16 cellular contexts compared by ENCODE assay signal in genomic region chr22:37148031-37148651, GRCh38. TPM values are rescaled to one million over a fixed set of nuclear protein-coding genes. Genes with fewer than 3 reads are reported as not detected.
DNase-seq lines count a peak whose midpoint lies in the region; ATAC-seq and TF ChIP-seq lines count a peak whose summit lies in the region.
"Had no signal": no experiment of that assay in that cellular context is flagged by ENCODE, and none has a peak within 500 bp of the region (broad histone marks: within the 10 kb centered on the region; RNA-seq: fewer than 3 reads in every experiment).

No MANE protein-coding gene starts in this region.

- H3K4me3 ChIP-seq in CD4-positive, alpha-beta memory T cell (ENCODE audit: low read length in 2 of 2), result peak overlapping the region; percentile 72
- H3K4me3 ChIP-seq in HEK293 (ENCODE audit: low read depth, low read length), result no peak overlapping the region
- H3K4me3 ChIP-seq: K562 had no signal

- peak overlapping the region; percentile 95 for H3K27ac ChIP-seq in CD4-positive, alpha-beta memory T cell (ENCODE audit: low read depth, low read length)
- no peak overlapping the region for H3K27ac ChIP-seq in HEK293 (ENCODE audit: extremely low read depth, low read depth, low read length)

- H3K36me3 ChIP-seq in CD4-positive, alpha-beta memory T cell (ENCODE audit: insufficient read depth, low read length), result peaks cover 11% of the 10 kb centered on the region
- no peaks in the 10 kb centered on the region for H3K36me3 ChIP-seq in HEK293 (ENCODE audit: control insufficient read depth in 2 of 2, insufficient read depth in 1 of 2, low read length in 2 of 2)

- H3K36me3 Mint-ChIP-seq in CD4-positive, alpha-beta memory T cell, result peaks cover 12 to 45% of the 10 kb centered on the region in 2 donors
- peaks cover 48 to 51% of the 10 kb centered on the region in 2 donors for H3K36me3 Mint-ChIP-seq in activated T-cell treated with anti-CD3 and anti-CD28 coated beads, Interleukin-2, amount 50 U/mL, for 72 hours (ENCODE audit: insufficient read depth in 2 of 2)
- peaks cover 2% of the 10 kb centered on the region for H3K36me3 Mint-ChIP-seq in mesothelial cell of epicardium

- peak overlapping the region; percentile 96 to 100 (median 98) for H3K27ac Mint-ChIP-seq in CD4-positive, alpha-beta memory T cell
- H3K27ac Mint-ChIP-seq in activated T-cell treated with anti-CD3 and anti-CD28 coated beads, Interleukin-2, amount 50 U/mL, for 72 hours, result peak overlapping the region; percentile 82
- H3K27ac Mint-ChIP-seq in mesothelial cell of epicardium, result no peak overlapping the region

- peak overlapping the region; percentile 88 to 96 (median 92) for H3K4me3 Mint-ChIP-seq in CD4-positive, alpha-beta memory T cell
- H3K4me3 Mint-ChIP-seq in activated T-cell treated with anti-CD3 and anti-CD28 coated beads, Interleukin-2, amount 50 U/mL, for 72 hours, result peak overlapping the region; percentile 89 to 98
- H3K4me3 Mint-ChIP-seq in mesothelial cell of epicardium, result no peak overlapping the region

- no peaks in the 10 kb centered on the region for H3K9me3 ChIP-seq in CD4-positive, alpha-beta memory T cell (ENCODE audit: control insufficient read depth in 1 of 2, low read length in 2 of 2)
- no peaks in the 10 kb centered on the region for H3K9me3 ChIP-seq in HEK293 (ENCODE audit: control insufficient read depth, insufficient read depth, low read depth, low read length)

- no peaks in the 10 kb centered on the region for H3K27me3 ChIP-seq in CD4-positive, alpha-beta memory T cell (ENCODE audit: insufficient read depth, low read length)

- CTCF ChIA-PET in CD4-positive, alpha-beta memory T cell (lab: Charles Lee; ENCODE audit: partially characterized antibody), result interaction anchor here (1.0 to 10.6 kb wide), 17 partner anchors 8 to 129 kb away, joined by 3 to 134 read pairs (median 5); partner anchors contain the start of genes KCTD17 and TST
- CTCF ChIA-PET in HEK293 (lab: Yijun Ruan, JAX), result interaction anchor here (0.6 to 1.4 kb wide), 2 partner anchors 170 kb away, joined by 3 to 4 read pairs; no protein-coding TSS in a partner anchor

- TF ChIP-seq CTCF in HEK293 (tag by site-specific recombination; IDR thresholded peaks at IDR 0.05) (no peak), mesothelial cell of epicardium (IDR thresholded peaks at IDR 0.05; ENCODE audit: unreplicated experiment) (no peak)

- intact Hi-C loops in CD4-positive, alpha-beta memory T cell (cut with micrococcal nuclease), result loop anchor here (1.0 kb wide), 3 partner anchors 18 to 69 kb away; no protein-coding TSS in a partner anchor
- intact Hi-C loops in left colon (cut with DNase I, micrococcal nuclease), result no loop called here

- H3K27me3 Mint-ChIP-seq in CD4-positive, alpha-beta memory T cell, result peaks cover 0 to 4% of the 10 kb centered on the region in 2 donors
- H3K27me3 Mint-ChIP-seq in activated T-cell treated with anti-CD3 and anti-CD28 coated beads, Interleukin-2, amount 50 U/mL, for 72 hours (ENCODE audit: low read depth), result no peaks in the 10 kb centered on the region
- H3K27me3 Mint-ChIP-seq in mesothelial cell of epicardium (ENCODE audit: low read depth), result peaks cover 10% of the 10 kb centered on the region

- peak; percentile 38 to 71 (median 42) for DNase-seq in CD4-positive, alpha-beta memory T cell
- DNase-seq in activated T-cell treated with anti-CD3 and anti-CD28 coated beads, Interleukin-2, amount 50 U/mL, for 72 hours, result peak in 1 of 2 donors; percentile 34
- DNase-seq in left colon, result no peak
- no peak for DNase-seq in NCI-H1105 treated with DMSO at 0.1 percent for 48 hours (lab: John Stamatoyannopoulos, UW)
- no peak for DNase-seq in mesothelial cell of epicardium (ENCODE audit: low spot score in 2 of 2, unreplicated experiment in 2 of 2)
- DNase-seq: C1 segment of cervical spinal cord, cerebellar nuclear complex, foreskin fibroblast, left ventricle myocardium superior, NCI-H226 had no signal

- peaks cover 44 to 83% (median 61%) of the 10 kb centered on the region in 4 donors for H3K4me1 Mint-ChIP-seq in CD4-positive, alpha-beta memory T cell
- peaks cover 93% of the 10 kb centered on the region for H3K4me1 Mint-ChIP-seq in activated T-cell treated with anti-CD3 and anti-CD28 coated beads, Interleukin-2, amount 50 U/mL, for 72 hours (ENCODE audit: low read depth)
- H3K4me1 Mint-ChIP-seq in mesothelial cell of epicardium, result peaks cover 4% of the 10 kb centered on the region

- POLR2A ChIA-PET in CD4-positive, alpha-beta memory T cell (lab: Charles Lee; ENCODE audit: partially characterized antibody), result interaction anchor here (1.0 to 8.1 kb wide), 22 partner anchors 8 to 460 kb away, joined by 3 to 217 read pairs (median 12); partner anchors contain the start of genes C1QTNF6, CYTH4, GGA1 and IFT27
- POLR2A ChIA-PET in HEK293 (lab: Yijun Ruan, JAX), result no interaction called here

- ATAC-seq in activated T-cell treated with anti-CD3 and anti-CD28 coated beads, Interleukin-2, amount 50 U/mL, for 72 hours (replicated peaks in 1 of 2), result no peak
- ATAC-seq in left colon, result peak; percentile 31
- ATAC-seq in GM21423 (IDR thresholded peaks at IDR 0.05; ENCODE audit: unreplicated experiment), result no peak
- no peak for ATAC-seq in GM21515 (IDR thresholded peaks at IDR 0.05; ENCODE audit: unreplicated experiment)
- ATAC-seq: K562, left ventricle myocardium superior had no signal

- peaks cover 70% of the 10 kb centered on the region for H3K4me1 ChIP-seq in CD4-positive, alpha-beta memory T cell (ENCODE audit: insufficient read depth, low read length)
- H3K4me1 ChIP-seq in HEK293 (ENCODE audit: control insufficient read depth, insufficient read depth, low read length), result peaks cover 6% of the 10 kb centered on the region; the same call in 1 of the 2 replicates

- peaks cover 0 to 5% (median 0%) of the 10 kb centered on the region in 8 donors for H3K9me3 Mint-ChIP-seq in CD4-positive, alpha-beta memory T cell
- H3K9me3 Mint-ChIP-seq in activated T-cell treated with anti-CD3 and anti-CD28 coated beads, Interleukin-2, amount 50 U/mL, for 72 hours, result peaks cover 10 to 11% of the 10 kb centered on the region in 2 donors
- peaks cover 18% of the 10 kb centered on the region for H3K9me3 Mint-ChIP-seq in mesothelial cell of epicardium

TF ChIP-seq in HEK293, 187 proteins besides CTCF, POLR2A, EP300 and RAD21:
- TF ChIP-seq EGR2 (tag by site-specific recombination; IDR thresholded peaks at IDR 0.05; ENCODE audit: low read depth) (0 out of 2 replicates have a peak, but pooled peaks have one; percentile 11), ZFHX2 (tag by site-specific recombination; conservative IDR thresholded peaks at IDR 0.05) (peak; percentile 37; the same call in 1 of the 2 replicates), ZNF560 (tag by site-specific recombination; IDR thresholded peaks at IDR 0.05; ENCODE audit: borderline replicate concordance) (no peak)

RNA-seq across cellular contexts. Expression of gene IL2RB, which starts 1.6 kb away (rescaled TPM):
- 10 to 100 TPM; 55.4 to 63.8 TPM for total RNA-seq in CD4-positive, alpha-beta memory T cell
- 100 to 1,000 TPM in 1 of 2 donors, 10 to 100 TPM in 1; 37.6 to 107 TPM for polyA plus RNA-seq in CD4-positive, alpha-beta memory T cell
- total RNA-seq in activated T-cell treated with anti-CD3 and anti-CD28 coated beads, Interleukin-2, amount 50 U/mL, for 72 hours, result 100 to 1,000 TPM; 313 to 440 TPM
- 1 to 10 TPM; 2.9 to 7.0 TPM for total RNA-seq in left colon
- 1.6 to 2.1 TPM (median 1.7 TPM) in 3 replicates for total RNA-seq in mesothelial cell of epicardium
- total RNA-seq: SK-MEL-5 had no signal

RNA-seq across cellular contexts. Expression of gene TMPRSS6, which starts 38.6 kb away (rescaled TPM):
- total RNA-seq in CD4-positive, alpha-beta memory T cell, result under 1 TPM; 0.61 to 0.90 TPM
- not detected for polyA plus RNA-seq in CD4-positive, alpha-beta memory T cell
- 10 to 100 TPM; 26.8 to 59.4 TPM for total RNA-seq in activated T-cell treated with anti-CD3 and anti-CD28 coated beads, Interleukin-2, amount 50 U/mL, for 72 hours
- total RNA-seq in left colon (1 to 10 TPM in 1 of 2 donors, under 1 TPM in 1; 0.56 to 3.1 TPM), mesothelial cell of epicardium (0.18 to 0.47 TPM in 2 of 3 replicates, not detected in the other)
- total RNA-seq: K562, left ventricle myocardium superior, posterior vena cava, SK-MEL-5 had no signal

RNA-seq across cellular contexts. Expression of gene C1QTNF6, which starts 39.9 kb away (rescaled TPM):
- 10 to 100 TPM; 23.1 to 24.8 TPM for total RNA-seq in CD4-positive, alpha-beta memory T cell
- under 1 TPM; 0.49 to 0.89 TPM for polyA plus RNA-seq in CD4-positive, alpha-beta memory T cell
- total RNA-seq in activated T-cell treated with anti-CD3 and anti-CD28 coated beads, Interleukin-2, amount 50 U/mL, for 72 hours, result 10 to 100 TPM; 22.7 to 30.0 TPM
- total RNA-seq in left colon (10 to 100 TPM in 1 of 2 donors, 1 to 10 TPM in 1; 9.9 to 14.2 TPM), mesothelial cell of epicardium (51.8 to 58.3 TPM (median 54.1 TPM) in 3 replicates)

Comparison
In these comparisons a context has a peak if more than half of its experiments do, and no peak if none do; other contexts are left out.
1. DNase-seq: peak in CD4-positive, alpha-beta memory T cell (5 of 5); none in left colon (0 of 2), NCI-H1105 treated with DMSO at 0.1 percent for 48 hours (single experiment) and mesothelial cell of epicardium (0 of 2).
2. RNA of gene IL2RB, which starts 1.6 kb away (total RNA-seq): 313 to 440 TPM in activated T-cell treated with anti-CD3 and anti-CD28 coated beads, Interleukin-2, amount 50 U/mL, for 72 hours and 55.4 to 63.8 TPM in CD4-positive, alpha-beta memory T cell; 2.9 to 7.0 TPM in left colon and 1.6 to 2.1 TPM in mesothelial cell of epicardium; every median in the first group is over 4 times any median in the second.
3. RNA of gene TMPRSS6, which starts 38.6 kb away (total RNA-seq): 26.8 to 59.4 TPM in activated T-cell treated with anti-CD3 and anti-CD28 coated beads, Interleukin-2, amount 50 U/mL, for 72 hours; 0.56 to 3.1 TPM in left colon, 0.61 to 0.90 TPM in CD4-positive, alpha-beta memory T cell and 0.18 to 0.47 TPM in mesothelial cell of epicardium; every median in the first group is over 4 times any median in the second.